In the genomic region with DNA sequence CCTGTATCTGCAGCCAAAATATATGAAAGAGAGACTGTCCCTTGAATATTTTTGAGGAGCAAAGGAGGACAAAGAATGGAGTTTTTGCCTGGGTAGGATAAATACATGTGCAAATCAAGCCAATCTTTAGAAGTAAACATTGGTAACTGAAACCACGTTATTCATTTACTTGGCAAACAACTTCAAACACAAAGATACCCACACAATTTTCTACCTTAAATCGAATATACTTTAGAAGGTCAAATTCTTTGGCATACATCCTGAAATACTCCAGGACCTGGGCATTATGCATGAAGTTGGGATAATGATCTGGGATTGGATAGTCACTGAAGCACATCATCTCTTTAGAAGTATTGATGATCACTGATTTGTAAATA, we compare ENCODE assay signal across 1 cellular context.
TF ChIP-seq lines count a peak whose summit lies in the region.

No MANE protein-coding gene starts in this region.

TF ChIP-seq in HepG2, 621 proteins besides CTCF, POLR2A, EP300 and RAD21 (continued from another document):
- TF ChIP-seq ZNF784 (CRISPR knock-in tag; IDR thresholded peaks at IDR 0.05; ENCODE audit: borderline replicate concordance) (no peak), FOXO1 (CRISPR knock-in tag; IDR thresholded peaks at IDR 0.05) (peak; percentile 62; the same call in 1 of the 2 replicates), TBX2 (CRISPR knock-in tag; IDR thresholded peaks at IDR 0.05; ENCODE audit: borderline replicate concordance) (no peak; the same call in 1 of the 2 replicates), ZSCAN12 (CRISPR knock-in tag; IDR thresholded peaks at IDR 0.05) (no peak), HBP1 (CRISPR knock-in tag; IDR thresholded peaks at IDR 0.05; ENCODE audit: low read depth) (0 out of 2 replicates have a peak, but pooled peaks have one; percentile 51), RBAK (CRISPR knock-in tag; IDR thresholded peaks at IDR 0.05) (no peak), ARID5B (CRISPR knock-in tag; IDR thresholded peaks at IDR 0.05) (peak; percentile 92), TAF1 (CRISPR knock-in tag; IDR thresholded peaks at IDR 0.05) (no peak), GPBP1L1 (CRISPR knock-in tag; IDR thresholded peaks at IDR 0.05) (no peak), ZNF124 (CRISPR knock-in tag; IDR thresholded peaks at IDR 0.05) (no peak), ZBTB34 (CRISPR knock-in tag; IDR thresholded peaks at IDR 0.05) (0 out of 2 replicates have a peak, but pooled peaks have one; percentile 69), ATF3 (CRISPR knock-in tag; IDR thresholded peaks at IDR 0.05) (no peak), RCOR2 (CRISPR knock-in tag; IDR thresholded peaks at IDR 0.05) (peak; percentile 86), NFIB (CRISPR knock-in tag; IDR thresholded peaks at IDR 0.05; ENCODE audit: borderline replicate concordance) (no peak), HINFP (CRISPR knock-in tag; IDR thresholded peaks at IDR 0.05; ENCODE audit: low read depth) (peak; percentile 32; the same call in 1 of the 2 replicates), ZNF761 (CRISPR knock-in tag; conservative IDR thresholded peaks at IDR 0.05) (no peak), ZNF207 (IDR thresholded peaks at IDR 0.05; ENCODE audit: borderline replicate concordance) (no peak)
- TF ChIP-seq, protein P1, sequence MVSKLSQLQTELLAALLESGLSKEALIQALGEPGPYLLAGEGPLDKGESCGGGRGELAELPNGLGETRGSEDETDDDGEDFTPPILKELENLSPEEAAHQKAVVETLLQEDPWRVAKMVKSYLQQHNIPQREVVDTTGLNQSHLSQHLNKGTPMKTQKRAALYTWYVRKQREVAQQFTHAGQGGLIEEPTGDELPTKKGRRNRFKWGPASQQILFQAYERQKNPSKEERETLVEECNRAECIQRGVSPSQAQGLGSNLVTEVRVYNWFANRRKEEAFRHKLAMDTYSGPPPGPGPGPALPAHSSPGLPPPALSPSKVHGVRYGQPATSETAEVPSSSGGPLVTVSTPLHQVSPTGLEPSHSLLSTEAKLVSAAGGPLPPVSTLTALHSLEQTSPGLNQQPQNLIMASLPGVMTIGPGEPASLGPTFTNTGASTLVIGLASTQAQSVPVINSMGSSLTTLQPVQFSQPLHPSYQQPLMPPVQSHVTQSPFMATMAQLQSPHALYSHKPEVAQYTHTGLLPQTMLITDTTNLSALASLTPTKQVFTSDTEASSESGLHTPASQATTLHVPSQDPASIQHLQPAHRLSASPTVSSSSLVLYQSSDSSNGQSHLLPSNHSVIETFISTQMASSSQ (IDR thresholded peaks at IDR 0.05; ENCODE audit: low read depth), result peak; percentile 94
- TF ChIP-seq, protein P1 (CRISPR knock-in tag; IDR thresholded peaks at IDR 0.05; ENCODE audit: borderline replicate concordance), result peak; percentile 97
- TF ChIP-seq, protein P2, sequence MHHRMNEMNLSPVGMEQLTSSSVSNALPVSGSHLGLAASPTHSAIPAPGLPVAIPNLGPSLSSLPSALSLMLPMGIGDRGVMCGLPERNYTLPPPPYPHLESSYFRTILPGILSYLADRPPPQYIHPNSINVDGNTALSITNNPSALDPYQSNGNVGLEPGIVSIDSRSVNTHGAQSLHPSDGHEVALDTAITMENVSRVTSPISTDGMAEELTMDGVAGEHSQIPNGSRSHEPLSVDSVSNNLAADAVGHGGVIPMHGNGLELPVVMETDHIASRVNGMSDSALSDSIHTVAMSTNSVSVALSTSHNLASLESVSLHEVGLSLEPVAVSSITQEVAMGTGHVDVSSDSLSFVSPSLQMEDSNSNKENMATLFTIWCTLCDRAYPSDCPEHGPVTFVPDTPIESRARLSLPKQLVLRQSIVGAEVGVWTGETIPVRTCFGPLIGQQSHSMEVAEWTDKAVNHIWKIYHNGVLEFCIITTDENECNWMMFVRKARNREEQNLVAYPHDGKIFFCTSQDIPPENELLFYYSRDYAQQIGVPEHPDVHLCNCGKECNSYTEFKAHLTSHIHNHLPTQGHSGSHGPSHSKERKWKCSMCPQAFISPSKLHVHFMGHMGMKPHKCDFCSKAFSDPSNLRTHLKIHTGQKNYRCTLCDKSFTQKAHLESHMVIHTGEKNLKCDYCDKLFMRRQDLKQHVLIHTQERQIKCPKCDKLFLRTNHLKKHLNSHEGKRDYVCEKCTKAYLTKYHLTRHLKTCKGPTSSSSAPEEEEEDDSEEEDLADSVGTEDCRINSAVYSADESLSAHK (CRISPR knock-in tag; IDR thresholded peaks at IDR 0.05; ENCODE audit: borderline replicate concordance), result no peak
- TF ChIP-seq, protein P3, sequence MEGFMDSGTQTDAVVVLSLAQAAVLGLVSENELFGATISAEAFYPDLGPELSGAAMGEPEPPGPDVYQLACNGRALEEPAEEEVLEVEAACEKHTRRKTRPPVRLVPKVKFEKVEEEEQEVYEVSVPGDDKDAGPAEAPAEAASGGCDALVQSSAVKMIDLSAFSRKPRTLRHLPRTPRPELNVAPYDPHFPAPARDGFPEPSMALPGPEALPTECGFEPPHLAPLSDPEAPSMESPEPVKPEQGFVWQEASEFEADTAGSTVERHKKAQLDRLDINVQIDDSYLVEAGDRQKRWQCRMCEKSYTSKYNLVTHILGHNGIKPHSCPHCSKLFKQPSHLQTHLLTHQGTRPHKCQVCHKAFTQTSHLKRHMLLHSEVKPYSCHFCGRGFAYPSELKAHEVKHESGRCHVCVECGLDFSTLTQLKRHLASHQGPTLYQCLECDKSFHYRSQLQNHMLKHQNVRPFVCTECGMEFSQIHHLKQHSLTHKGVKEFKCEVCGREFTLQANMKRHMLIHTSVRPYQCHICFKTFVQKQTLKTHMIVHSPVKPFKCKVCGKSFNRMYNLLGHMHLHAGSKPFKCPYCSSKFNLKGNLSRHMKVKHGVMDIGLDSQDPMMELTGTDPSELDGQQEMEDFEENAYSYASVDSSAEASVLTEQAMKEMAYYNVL (CRISPR knock-in tag; IDR thresholded peaks at IDR 0.05; ENCODE audit: borderline replicate concordance), result 0 out of 2 replicates have a peak, but pooled peaks have one; percentile 28
TF ChIP-seq in HepG2: peak in this region for 112.
